ENCODE assay signal across 15 cellular contexts in genomic region chr1:227898502-227899140, GRCh38. TPM values are rescaled to one million over a fixed set of nuclear protein-coding genes. Genes with fewer than 3 reads are reported as not detected.
DNase-seq lines count a peak whose midpoint lies in the region; ATAC-seq and TF ChIP-seq lines count a peak whose summit lies in the region.
"Had no signal": no experiment of that assay in that cellular context is flagged by ENCODE, and none has a peak within 500 bp of the region (broad histone marks: within the 10 kb centered on the region; RNA-seq: fewer than 3 reads in every experiment).

No MANE protein-coding gene starts in this region.

- no peak for TF ChIP-seq POLR2A in breast epithelium (IDR thresholded peaks at IDR 0.05)

- H3K4me3 Mint-ChIP-seq in MCF 10A (ENCODE audit: unreplicated experiment): no peak overlapping the region
- H3K4me3 Mint-ChIP-seq in T-helper 2 cell treated with Interferon-gamma antibody and Interleukin-4, amounts not matched to agents 5 μg/mL and 100 μg/mL, for 36 hours: no peak overlapping the region
- H3K4me3 Mint-ChIP-seq: dendritic cell treated with granulocyte-macrophage colony-stimulating factor and Interleukin-4, amounts not matched to agents 40 ng/mL and 50 ng/mL, for 4 days; T-helper 1 cell treated with Interleukin-12 subunit alpha and Interleukin-12 subunit beta and Interleukin-4 antibody, amounts not matched to agents 30 μg/mL and 1 μg/mL, for 36 hours had no signal

- H3K36me3 ChIP-seq in breast epithelium: no peaks in the 10 kb centered on the region
- H3K36me3 ChIP-seq in left lung: no peaks in the 10 kb centered on the region
- H3K36me3 ChIP-seq in thoracic aorta: no peaks in the 10 kb centered on the region
- H3K36me3 ChIP-seq in A673 (ENCODE audit: insufficient read depth, low read length, poor library complexity, severe bottlenecking): no peaks in the 10 kb centered on the region
- H3K36me3 ChIP-seq: Peyer's patch had no signal

- intact Hi-C loops in breast epithelium (cut with DNase I; ENCODE audit: low total_unique reads): no loop called here
- intact Hi-C loops in MCF 10A (cut with micrococcal nuclease): no loop called here
- intact Hi-C loops in left lung (cut with DNase I): no loop called here
- intact Hi-C loops in A673 (cut with micrococcal nuclease; ENCODE audit: unreplicated experiment): no loop called here

- TF ChIP-seq CTCF in breast epithelium (IDR thresholded peaks at IDR 0.05) (no peak), MCF 10A (IDR thresholded peaks at IDR 0.05; ENCODE audit: unreplicated experiment) (no peak), left lung (IDR thresholded peaks at IDR 0.05) (no peak), thoracic aorta (IDR thresholded peaks at IDR 0.05) (no peak), A673 (conservative IDR thresholded peaks at IDR 0.05; ENCODE audit: low read depth, low read length) (no peak)

- no peaks in the 10 kb centered on the region for H3K36me3 Mint-ChIP-seq in MCF 10A (ENCODE audit: insufficient read depth, unreplicated experiment)
- no peaks in the 10 kb centered on the region for H3K36me3 Mint-ChIP-seq in T-helper 2 cell treated with Interferon-gamma antibody and Interleukin-4, amounts not matched to agents 5 μg/mL and 100 μg/mL, for 36 hours (ENCODE audit: low read depth)

- no TSS peak for BruUV-seq in MCF 10A (replicated peaks; lab: Mats Ljungman, UMichigan)
- no TSS peak for BruUV-seq in A673 (replicated peaks; lab: Mats Ljungman, UMichigan)

- peaks cover 16% of the 10 kb centered on the region for H3K4me1 Mint-ChIP-seq in MCF 10A (ENCODE audit: insufficient read depth, unreplicated experiment)
- peaks cover 1% of the 10 kb centered on the region for H3K4me1 Mint-ChIP-seq in T-helper 2 cell treated with Interferon-gamma antibody and Interleukin-4, amounts not matched to agents 5 μg/mL and 100 μg/mL, for 36 hours (ENCODE audit: low read depth)

- H3K27me3 Mint-ChIP-seq in MCF 10A (ENCODE audit: insufficient read depth, unreplicated experiment): peaks cover 13% of the 10 kb centered on the region
- no peaks in the 10 kb centered on the region for H3K27me3 Mint-ChIP-seq in T-helper 2 cell treated with Interferon-gamma antibody and Interleukin-4, amounts not matched to agents 5 μg/mL and 100 μg/mL, for 36 hours (ENCODE audit: low read depth)
- H3K27me3 Mint-ChIP-seq: dendritic cell treated with granulocyte-macrophage colony-stimulating factor and Interleukin-4, amounts not matched to agents 40 ng/mL and 50 ng/mL, for 4 days had no signal

- no peaks in the 10 kb centered on the region for H3K9me3 ChIP-seq in breast epithelium
- no peaks in the 10 kb centered on the region for H3K9me3 ChIP-seq in left lung
- no peaks in the 10 kb centered on the region for H3K9me3 ChIP-seq in thoracic aorta
- H3K9me3 ChIP-seq in A673 (ENCODE audit: low read depth, low read length, poor library complexity, severe bottlenecking): no peaks in the 10 kb centered on the region
- H3K9me3 ChIP-seq: Peyer's patch had no signal

- H3K4me1 ChIP-seq in breast epithelium (peaks cover 3 to 10% of the 10 kb centered on the region in 2 donors), left lung (no peaks in the 10 kb centered on the region), thoracic aorta (ENCODE audit: control insufficient read depth in 1 of 2, low read depth in 2 of 2) (no peaks in the 10 kb centered on the region), A673 (ENCODE audit: insufficient read depth, low read length, poor library complexity, severe bottlenecking) (no peaks in the 10 kb centered on the region)
- H3K4me1 ChIP-seq: Peyer's patch had no signal

- H3K27me3 ChIP-seq in breast epithelium (no peaks in the 10 kb centered on the region), left lung (no peaks in the 10 kb centered on the region), thoracic aorta (replicated peaks; ENCODE audit: insufficient read depth) (no peaks in the 10 kb centered on the region), A673 (replicated peaks; ENCODE audit: insufficient read depth, low read depth, low read length, poor library complexity) (no peaks in the 10 kb centered on the region)
- H3K27me3 ChIP-seq: Peyer's patch had no signal

- no peak overlapping the region for H3K4me3 ChIP-seq in breast epithelium
- H3K4me3 ChIP-seq in left lung: no peak overlapping the region
- H3K4me3 ChIP-seq in thoracic aorta: no peak overlapping the region
- H3K4me3 ChIP-seq in A673 (ENCODE audit: low read depth, low read length, poor library complexity, severe bottlenecking): no peak overlapping the region
- H3K4me3 ChIP-seq: Peyer's patch had no signal

- CTCF ChIA-PET in MCF 10A (lab: Yijun Ruan, JAX) (interaction anchor here (0.6 kb wide), 1 partner anchor 108 kb away, joined by 3 read pairs; no protein-coding TSS in a partner anchor), A673 (lab: Charles Lee) (no interaction called here)

- POLR2A ChIA-PET in MCF 10A (lab: Yijun Ruan, JAX): interaction anchor here (0.5 kb wide), 1 partner anchor 212 kb away, joined by 3 read pairs; no protein-coding TSS in a partner anchor
- POLR2A ChIA-PET in A673 (lab: Charles Lee; ENCODE audit: low non-redundant PET): no interaction called here

- H3K27ac Mint-ChIP-seq in MCF 10A (ENCODE audit: low read depth, unreplicated experiment): no peak overlapping the region
- H3K27ac Mint-ChIP-seq in T-helper 2 cell treated with Interferon-gamma antibody and Interleukin-4, amounts not matched to agents 5 μg/mL and 100 μg/mL, for 36 hours: no peak overlapping the region
- H3K27ac Mint-ChIP-seq: dendritic cell treated with granulocyte-macrophage colony-stimulating factor and Interleukin-4, amounts not matched to agents 40 ng/mL and 50 ng/mL, for 4 days; T-helper 1 cell treated with Interleukin-12 subunit alpha and Interleukin-12 subunit beta and Interleukin-4 antibody, amounts not matched to agents 30 μg/mL and 1 μg/mL, for 36 hours had no signal

- ATAC-seq in left lung (no peak), thoracic aorta (ENCODE audit: insufficient number of reproducible peaks, low FRiP score, low read depth) (no peak), GM18861 (IDR thresholded peaks at IDR 0.05; ENCODE audit: unreplicated experiment) (no peak)

- H3K9me3 Mint-ChIP-seq in MCF 10A (ENCODE audit: unreplicated experiment): no peaks in the 10 kb centered on the region
- no peaks in the 10 kb centered on the region for H3K9me3 Mint-ChIP-seq in T-helper 2 cell treated with Interferon-gamma antibody and Interleukin-4, amounts not matched to agents 5 μg/mL and 100 μg/mL, for 36 hours
- H3K9me3 Mint-ChIP-seq: dendritic cell treated with granulocyte-macrophage colony-stimulating factor and Interleukin-4, amounts not matched to agents 40 ng/mL and 50 ng/mL, for 4 days; T-helper 1 cell treated with Interleukin-12 subunit alpha and Interleukin-12 subunit beta and Interleukin-4 antibody, amounts not matched to agents 30 μg/mL and 1 μg/mL, for 36 hours had no signal

- H3K27ac ChIP-seq in breast epithelium: no peak overlapping the region
- H3K27ac ChIP-seq in left lung: no peak overlapping the region
- H3K27ac ChIP-seq in thoracic aorta: no peak overlapping the region
- H3K27ac ChIP-seq in A673 (ENCODE audit: low read depth, low read length, poor library complexity, severe bottlenecking): no peak overlapping the region
- H3K27ac ChIP-seq: Peyer's patch had no signal

- DNase-seq in breast epithelium (ENCODE audit: low spot score in 2 of 2) (peak; percentile 13 to 40), MCF 10A (ENCODE audit: unreplicated experiment) (no peak), left lung (peak; percentile 11 to 61), thoracic aorta (ENCODE audit: low spot score) (peak; percentile 0), A673 (ENCODE audit: low spot score) (no peak)
- peak; percentile 1 for DNase-seq in activated naive CD4-positive, alpha-beta T cell treated with anti-CD3 and anti-CD28 coated beads, Interleukin-2, amount 50 U/mL, for 16 hours
- no peak for DNase-seq in T-helper 2 cell treated with Interferon-gamma antibody and Interleukin-4, amounts not matched to agents 5 μg/mL and 100 μg/mL, for 36 hours (ENCODE audit: low spot score)
- DNase-seq: midbrain, NCI-H1436 treated with DMSO at 0.1 percent for 48 hours, NCI-H510A treated with DMSO at 0.1 percent for 48 hours had no signal

RNA-seq across cellular contexts. Expression of gene WNT9A, which starts 49.1 kb away (rescaled TPM):
- total RNA-seq in breast epithelium (1 to 10 TPM; 1.1 to 2.5 (median 1.3) TPM), MCF 10A (2022) (2.6 and 6.6 TPM in 2 replicates), left lung (1 to 10 TPM; 4.6 to 8.5 TPM), thoracic aorta (1 to 10 TPM; 1.2 to 7.9 TPM), A673 (2021) (not detected in 2 replicates)
- total RNA-seq: activated CD8-positive, alpha-beta memory T cell treated with anti-CD3 and anti-CD28 coated beads for 36 hours had no signal

Comparison
In these comparisons a context has a peak if more than half of its experiments do, and no peak if none do; other contexts are left out.
1. DNase-seq: peak in breast epithelium (2 of 2), activated naive CD4-positive, alpha-beta T cell treated with anti-CD3 and anti-CD28 coated beads, Interleukin-2, amount 50 U/mL, for 16 hours (single experiment), left lung (2 of 2) and thoracic aorta (single experiment); none in MCF 10A (single experiment), A673 (single experiment) and T-helper 2 cell treated with Interferon-gamma antibody and Interleukin-4, amounts not matched to agents 5 μg/mL and 100 μg/mL, for 36 hours (single experiment).